16 cellular contexts compared by ENCODE assay signal in the genomic region with DNA sequence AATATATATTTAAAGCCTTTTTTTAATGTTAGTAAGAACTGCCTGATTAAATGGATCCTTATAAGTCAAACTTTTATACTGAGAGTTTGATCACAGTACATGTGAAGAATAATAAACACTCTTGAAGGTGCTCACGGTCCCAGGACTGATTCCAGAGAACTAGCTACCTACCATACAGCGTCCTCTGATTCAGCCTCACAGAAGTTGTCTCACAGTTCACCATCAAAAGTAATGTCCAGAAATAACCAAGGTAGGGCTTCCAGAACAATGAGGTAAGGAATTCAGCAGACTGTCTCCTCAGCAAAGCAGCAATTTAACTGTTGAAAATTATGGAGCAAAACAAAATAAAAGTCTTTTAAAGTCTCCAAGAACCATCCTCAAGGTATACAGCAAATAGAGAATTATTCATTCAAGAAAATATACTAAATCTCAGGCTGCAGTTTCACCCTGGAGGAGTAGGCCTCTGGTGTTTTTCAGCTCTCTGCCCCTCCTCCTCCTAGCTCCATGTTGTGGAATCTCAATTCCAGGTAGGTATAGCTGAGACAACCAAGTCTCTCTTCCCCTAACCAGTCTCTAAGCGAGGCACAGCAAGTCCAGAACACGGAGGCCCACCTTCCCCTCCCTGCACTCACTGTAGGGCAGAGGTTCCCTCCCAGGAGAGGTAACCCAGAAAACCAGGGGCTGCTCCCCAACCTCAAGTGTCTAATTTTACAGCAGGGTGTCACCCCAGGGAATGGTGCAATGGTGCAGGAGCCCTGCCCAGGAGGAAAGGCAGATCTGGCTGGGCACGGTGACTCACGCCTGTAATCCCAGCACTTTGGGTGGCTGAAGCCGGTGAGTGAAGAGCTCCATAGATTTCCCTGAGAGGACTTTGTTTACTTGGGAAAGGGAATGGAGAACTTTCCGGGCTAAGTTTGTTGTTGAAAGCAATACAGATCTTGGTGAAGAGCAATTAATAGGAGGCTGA. TPM values are rescaled to one million over a fixed set of nuclear protein-coding genes. Genes with fewer than 3 reads are reported as not detected.
DNase-seq lines count a peak whose midpoint lies in the region; ATAC-seq and TF ChIP-seq lines count a peak whose summit lies in the region.
"Had no signal": no experiment of that assay in that cellular context is flagged by ENCODE, and none has a peak within 500 bp of the region (broad histone marks: within the 10 kb centered on the region; RNA-seq: fewer than 3 reads in every experiment).

No MANE protein-coding gene starts in this region.

- H3K4me1 Mint-ChIP-seq in GM23338, result no peaks in the 10 kb centered on the region
- peaks cover 5% of the 10 kb centered on the region in 2 donors for H3K4me1 Mint-ChIP-seq in effector memory CD8-positive, alpha-beta T cell (ENCODE audit: low read depth in 2 of 2)
- peaks cover 9% of the 10 kb centered on the region for H3K4me1 Mint-ChIP-seq in osteocyte (ENCODE audit: unreplicated experiment)

- 0 out of 2 replicates have a peak overlapping the region, but pooled peaks have one; percentile 20 for H2AFZ ChIP-seq in GM23338

- H3K4me3 Mint-ChIP-seq in GM23338 (no peak overlapping the region), osteocyte (ENCODE audit: unreplicated experiment) (no peak overlapping the region)
- H3K4me3 Mint-ChIP-seq in effector memory CD8-positive, alpha-beta T cell, result no peak overlapping the region
- H3K4me3 Mint-ChIP-seq: central memory CD8-positive, alpha-beta T cell had no signal

- H3K4me1 ChIP-seq in GM23338 (ENCODE audit: insufficient read depth), result no peaks in the 10 kb centered on the region
- H3K4me1 ChIP-seq: pancreas had no signal

- H3K27ac ChIP-seq in GM23338 (ENCODE audit: low read depth), result no peak overlapping the region
- H3K27ac ChIP-seq: C4-2B, pancreas, spleen had no signal

- H3K9me2 ChIP-seq in GM23338 (ENCODE audit: insufficient read depth), result no peaks in the 10 kb centered on the region; the same call in 1 of the 2 replicates

- TF ChIP-seq CTCF in GM23338 (conservative IDR thresholded peaks at IDR 0.05; ENCODE audit: low read depth in 2 of 2), result no peak
- TF ChIP-seq CTCF in osteocyte (IDR thresholded peaks at IDR 0.05), result no peak

- no peaks in the 10 kb centered on the region for H3K9me3 Mint-ChIP-seq in GM23338
- no peaks in the 10 kb centered on the region for H3K9me3 Mint-ChIP-seq in effector memory CD8-positive, alpha-beta T cell
- H3K9me3 Mint-ChIP-seq in osteocyte (ENCODE audit: unreplicated experiment), result no peaks in the 10 kb centered on the region
- H3K9me3 Mint-ChIP-seq: central memory CD8-positive, alpha-beta T cell had no signal

- H3K27ac Mint-ChIP-seq in GM23338, result 0 out of 2 replicates have a peak overlapping the region, but pooled peaks have one; percentile 42
- H3K27ac Mint-ChIP-seq in effector memory CD8-positive, alpha-beta T cell, result no peak overlapping the region
- no peak overlapping the region for H3K27ac Mint-ChIP-seq in osteocyte (ENCODE audit: unreplicated experiment)

- no peaks in the 10 kb centered on the region for H3K79me2 ChIP-seq in GM23338 (replicated peaks; ENCODE audit: insufficient read depth)

- H3K36me3 Mint-ChIP-seq in GM23338 (ENCODE audit: low read depth) (no peaks in the 10 kb centered on the region), osteocyte (ENCODE audit: unreplicated experiment) (no peaks in the 10 kb centered on the region)
- peaks cover 6% of the 10 kb centered on the region for H3K36me3 Mint-ChIP-seq in effector memory CD8-positive, alpha-beta T cell (ENCODE audit: insufficient read depth)

- ATAC-seq in GM23338 (no peak), HG02885 (IDR thresholded peaks at IDR 0.05; ENCODE audit: poor library complexity, unreplicated experiment) (no peak)
- ATAC-seq in effector memory CD8-positive, alpha-beta T cell (replicated peaks), result no peak
- ATAC-seq: pancreas had no signal

- no peak overlapping the region for H3K4me3 ChIP-seq in GM23338
- no peak overlapping the region for H3K4me3 ChIP-seq in MG63
- H3K4me3 ChIP-seq: pancreas, spleen had no signal

- no peaks in the 10 kb centered on the region for H4K20me1 ChIP-seq in GM23338 (replicated peaks; ENCODE audit: insufficient read depth)

- H3K27me3 Mint-ChIP-seq in GM23338 (ENCODE audit: insufficient read depth, low read depth, poor library complexity) (no peaks in the 10 kb centered on the region), osteocyte (ENCODE audit: unreplicated experiment) (no peaks in the 10 kb centered on the region)
- no peaks in the 10 kb centered on the region for H3K27me3 Mint-ChIP-seq in effector memory CD8-positive, alpha-beta T cell
- H3K27me3 Mint-ChIP-seq: central memory CD8-positive, alpha-beta T cell had no signal

- H3K36me3 ChIP-seq in GM23338 (ENCODE audit: insufficient read depth), result no peaks in the 10 kb centered on the region
- H3K36me3 ChIP-seq in MG63, result no peaks in the 10 kb centered on the region
- H3K36me3 ChIP-seq: pancreas, spleen had no signal

- H3K27me3 ChIP-seq in GM23338 (ENCODE audit: insufficient read depth) (no peaks in the 10 kb centered on the region), MG63 (no peaks in the 10 kb centered on the region)
- H3K27me3 ChIP-seq: pancreas, spleen had no signal

- H3F3A ChIP-seq in GM23338 (replicated peaks; ENCODE audit: low read depth), result no peaks in the 10 kb centered on the region

- no peaks in the 10 kb centered on the region for H3K9me3 ChIP-seq in MG63
- H3K9me3 ChIP-seq: pancreas, spleen had no signal

- no peak overlapping the region for H3K4me2 ChIP-seq in GM23338

- no peak for DNase-seq in GM23338 (ENCODE audit: low spot score)
- peak; percentile 70 for DNase-seq in MG63
- DNase-seq in fibroblast of gingiva (ENCODE audit: low read depth), result peak; percentile 7
- peak; percentile 11 for DNase-seq in renal cortical epithelial cell (ENCODE audit: low read depth)
- DNase-seq in activated effector memory CD4-positive, alpha-beta T cell treated with anti-CD3 and anti-CD28 coated beads, Interleukin-2, amount 50 U/mL, for 16 hours, result no peak
- DNase-seq in effector memory CD8-positive, alpha-beta T cell, result no peak
- DNase-seq in osteocyte (ENCODE audit: extremely low spot score, unreplicated experiment), result no peak
- DNase-seq: activated CD4-positive, alpha-beta T cell treated with anti-CD3 and anti-CD28 coated beads for 4 hours; head of caudate nucleus; pancreas; SHP77; spleen; T1000 had no signal

RNA-seq across cellular contexts. Expression of a gene that starts 28.6 kb away (rescaled TPM):
- 0.43 and 0.63 TPM in 2 replicates for total RNA-seq in GM23338 (2014; rRNA removed; shearing (Covaris generic))
- polyA plus RNA-seq in GM23338 (2016; fragmentation: Nextera tagmentation; extraction: Ambion mirVana), result 0.58 and 0.66 TPM in 2 replicates
- 1.2 and 3.7 TPM in 2 replicates for total RNA-seq in MG63 (2014; rRNA removed; shearing (Covaris generic); ENCODE audit: low replicate concordance)
- 0.85 and 1.4 TPM in 2 replicates for total RNA-seq in renal cortical epithelial cell
- total RNA-seq in osteocyte, result 0.18 and 0.19 TPM in 2 replicates

RNA-seq across cellular contexts. Expression of a gene that starts 57.7 kb away (rescaled TPM):
- 25.5 and 28.0 TPM in 2 replicates for total RNA-seq in GM23338 (2014; rRNA removed; shearing (Covaris generic))
- polyA plus RNA-seq in GM23338 (2016; fragmentation: Nextera tagmentation; extraction: Ambion mirVana), result 17.5 and 18.5 TPM in 2 replicates
- total RNA-seq in MG63 (2014; rRNA removed; shearing (Covaris generic); ENCODE audit: low replicate concordance), result 17.5 and 23.9 TPM in 2 replicates
- total RNA-seq in renal cortical epithelial cell, result 23.6 and 31.6 TPM in 2 replicates
- total RNA-seq in osteocyte, result 13.4 and 14.8 TPM in 2 replicates

Comparison
In these comparisons a context has a peak if more than half of its experiments do, and no peak if none do; other contexts are left out.
1. DNase-seq: peak in MG63 (single experiment), fibroblast of gingiva (single experiment) and renal cortical epithelial cell (single experiment); none in GM23338 (single experiment), activated effector memory CD4-positive, alpha-beta T cell treated with anti-CD3 and anti-CD28 coated beads, Interleukin-2, amount 50 U/mL, for 16 hours (single experiment), effector memory CD8-positive, alpha-beta T cell (0 of 3) and osteocyte (single experiment).